1 cellular context compared by ENCODE assay signal in genomic region chr3:63818282-63819150, GRCh38.
TF ChIP-seq lines count a peak whose summit lies in the region.

No MANE protein-coding gene starts in this region.

TF ChIP-seq in HepG2, 621 proteins besides CTCF, POLR2A, EP300 and RAD21:
- TF ChIP-seq RNF219 (CRISPR knock-in tag; IDR thresholded peaks at IDR 0.05) (no peak), TOE1 (CRISPR knock-in tag; IDR thresholded peaks at IDR 0.05) (no peak), NRL (CRISPR knock-in tag; IDR thresholded peaks at IDR 0.05; ENCODE audit: borderline replicate concordance) (no peak), STAG1 (CRISPR knock-in tag; IDR thresholded peaks at IDR 0.05) (peak; percentile 86), ZNF615 (CRISPR knock-in tag; IDR thresholded peaks at IDR 0.05; ENCODE audit: borderline replicate concordance) (no peak), ZNF263 (CRISPR knock-in tag; IDR thresholded peaks at IDR 0.05) (no peak), SRSF9 (IDR thresholded peaks at IDR 0.05; ENCODE audit: borderline replicate concordance, insufficient read depth, low read depth, low read length, poor library complexity, severe bottlenecking) (no peak), PRPF4 (IDR thresholded peaks at IDR 0.05; ENCODE audit: low read depth, low read length, poor library complexity, severe bottlenecking) (no peak), SMC3 (IDR thresholded peaks at IDR 0.05; ENCODE audit: low read length) (peak; percentile 78), ZNF784 (CRISPR knock-in tag; IDR thresholded peaks at IDR 0.05; ENCODE audit: borderline replicate concordance) (no peak)
